ENCODE assay signal across 8 cellular contexts in genomic region chr20:53580376-53581111, GRCh38. TPM values are rescaled to one million over a fixed set of nuclear protein-coding genes. Genes with fewer than 3 reads are reported as not detected.
DNase-seq lines count a peak whose midpoint lies in the region; ATAC-seq and TF ChIP-seq lines count a peak whose summit lies in the region.

No MANE protein-coding gene starts in this region.

- H3K27me3 ChIP-seq in ascending aorta = no peaks in the 10 kb centered on the region
- H3K27me3 ChIP-seq in vagina = no peaks in the 10 kb centered on the region

- H3K27ac ChIP-seq in ascending aorta = peak overlapping the region; percentile 42 to 75
- peak overlapping the region; percentile 78 for H3K27ac ChIP-seq in vagina

- H3K36me3 ChIP-seq in ascending aorta (peaks cover 26 to 36% of the 10 kb centered on the region in 2 donors), vagina (peaks cover 0 to 32% of the 10 kb centered on the region in 2 donors)

- H3K4me3 ChIP-seq in ascending aorta (no peak overlapping the region), vagina (peak overlapping the region; percentile 5 to 15)

- H3K4me1 ChIP-seq in ascending aorta (peaks cover 10 to 21% of the 10 kb centered on the region in 2 donors), vagina (peaks cover 49% of the 10 kb centered on the region)

- ATAC-seq in stimulated activated naive CD8-positive, alpha-beta T cell treated with anti-CD3 and anti-CD28 coated beads, Interleukin-15, Interleukin-2, amounts not matched to agents 100 U/mL and 50 U/mL, for 24 hours = no peak
- ATAC-seq in GM21786 (IDR thresholded peaks at IDR 0.05; ENCODE audit: unreplicated experiment) (no peak), GM21515 (IDR thresholded peaks at IDR 0.05; ENCODE audit: unreplicated experiment) (no peak)

- no peaks in the 10 kb centered on the region for H3K9me3 Mint-ChIP-seq in stimulated activated naive CD8-positive, alpha-beta T cell treated with anti-CD3 and anti-CD28 coated beads, Interleukin-15, Interleukin-2, amounts not matched to agents 100 ng/mL and 50 ng/mL, for 24 hours
- no peaks in the 10 kb centered on the region for H3K9me3 Mint-ChIP-seq in mesothelial cell of epicardium

- H3K4me1 Mint-ChIP-seq in stimulated activated naive CD8-positive, alpha-beta T cell treated with anti-CD3 and anti-CD28 coated beads, Interleukin-15, Interleukin-2, amounts not matched to agents 100 ng/mL and 50 ng/mL, for 24 hours (ENCODE audit: low read depth) = peaks cover 98% of the 10 kb centered on the region
- H3K4me1 Mint-ChIP-seq in mesothelial cell of epicardium = peaks cover 39% of the 10 kb centered on the region

- peak overlapping the region; percentile 93 for H3K27ac Mint-ChIP-seq in stimulated activated naive CD8-positive, alpha-beta T cell treated with anti-CD3 and anti-CD28 coated beads, Interleukin-15, Interleukin-2, amounts not matched to agents 100 ng/mL and 50 ng/mL, for 24 hours
- H3K27ac Mint-ChIP-seq in mesothelial cell of epicardium = peak overlapping the region; percentile 33

- no peak for TF ChIP-seq POLR2A in vagina (IDR thresholded peaks at IDR 0.05)

- H3K27me3 Mint-ChIP-seq in stimulated activated naive CD8-positive, alpha-beta T cell treated with anti-CD3 and anti-CD28 coated beads, Interleukin-15, Interleukin-2, amounts not matched to agents 100 ng/mL and 50 ng/mL, for 24 hours = no peaks in the 10 kb centered on the region
- H3K27me3 Mint-ChIP-seq in mesothelial cell of epicardium (ENCODE audit: low read depth) = no peaks in the 10 kb centered on the region

- H3K4me3 Mint-ChIP-seq in stimulated activated naive CD8-positive, alpha-beta T cell treated with anti-CD3 and anti-CD28 coated beads, Interleukin-15, Interleukin-2, amounts not matched to agents 100 ng/mL and 50 ng/mL, for 24 hours = peak overlapping the region; percentile 90
- no peak overlapping the region for H3K4me3 Mint-ChIP-seq in mesothelial cell of epicardium

- TF ChIP-seq CTCF in ascending aorta (IDR thresholded peaks at IDR 0.05) = peak in 2 of 3 experiments; percentile 11 to 16
- peak; percentile 59 for TF ChIP-seq CTCF in mesothelial cell of epicardium (IDR thresholded peaks at IDR 0.05; ENCODE audit: unreplicated experiment)
- TF ChIP-seq CTCF in vagina (IDR thresholded peaks at IDR 0.05) = peak in 1 of 3 experiments; percentile 48

- H3K36me3 Mint-ChIP-seq in stimulated activated naive CD8-positive, alpha-beta T cell treated with anti-CD3 and anti-CD28 coated beads, Interleukin-15, Interleukin-2, amounts not matched to agents 100 ng/mL and 50 ng/mL, for 24 hours (ENCODE audit: low read depth) = peaks cover 72% of the 10 kb centered on the region
- peaks cover 34% of the 10 kb centered on the region for H3K36me3 Mint-ChIP-seq in mesothelial cell of epicardium

- H3K9me3 ChIP-seq in ascending aorta (no peaks in the 10 kb centered on the region), vagina (no peaks in the 10 kb centered on the region)

- intact Hi-C loops in ascending aorta (cut with DNase I) = loop anchor here (5.0 kb wide), 1 partner anchor 42 kb away; no protein-coding TSS in a partner anchor
- intact Hi-C loops in vagina (cut with DNase I) = no loop called here
- intact Hi-C loops in posterior cingulate gyrus (cut with DNase I) = no loop called here

- DNase-seq in stimulated activated naive CD8-positive, alpha-beta T cell treated with anti-CD3 and anti-CD28 coated beads, Interleukin-15, Interleukin-2, amounts not matched to agents 100 U/mL and 50 U/mL, for 24 hours = no peak
- peak in 1 of 2 donors; percentile 51 for DNase-seq in ascending aorta (ENCODE audit: low spot score in 2 of 2)
- DNase-seq in mesothelial cell of epicardium (ENCODE audit: low spot score in 2 of 2, unreplicated experiment in 2 of 2) = peak in 1 of 2 experiments; percentile 6
- no peak for DNase-seq in vagina (ENCODE audit: extremely low spot score in 2 of 2)
- no peak for DNase-seq in posterior cingulate gyrus

RNA-seq across cellular contexts. Expression of gene ZNF217, which starts 13.1 kb away (rescaled TPM):
- 8.9 TPM for total RNA-seq in ascending aorta
- 38.1 to 39.5 TPM (median 38.8 TPM) in 3 replicates for total RNA-seq in mesothelial cell of epicardium
- total RNA-seq in vagina = 30.4 TPM

Comparison
In these comparisons a context has a peak if more than half of its experiments do, and no peak if none do; other contexts are left out.
1. H3K4me3 ChIP-seq: peak in vagina (2 of 2); none in ascending aorta (0 of 2).